29 cellular contexts compared by ENCODE assay signal in genomic region chr17:41891135-41892065, GRCh38. TPM values are rescaled to one million over a fixed set of nuclear protein-coding genes. Genes with fewer than 3 reads are reported as not detected.
DNase-seq lines count a peak whose midpoint lies in the region; ATAC-seq and TF ChIP-seq lines count a peak whose summit lies in the region.
"Had no signal": no experiment of that assay in that cellular context is flagged by ENCODE, and none has a peak within 500 bp of the region (broad histone marks: within the 10 kb centered on the region; RNA-seq: fewer than 3 reads in every experiment).

No MANE protein-coding gene starts in this region.

- peaks cover 83% of the 10 kb centered on the region for H3K36me3 Mint-ChIP-seq in endodermal cell (ENCODE audit: low read depth)
- H3K36me3 Mint-ChIP-seq in stimulated activated naive B cell treated with anti-CD40 and anti-IgM and Interleukin-4, amounts not matched to agents 10 μg/mL and 1 μg/mL and 100 μg/mL, for 72 hours, result peaks cover 34 to 47% of the 10 kb centered on the region in 2 donors

- H3K9me3 ChIP-seq in endodermal cell (ENCODE audit: control insufficient read depth, low read length) (no peaks in the 10 kb centered on the region), suprapubic skin (no peaks in the 10 kb centered on the region)
- H3K9me3 ChIP-seq: left ventricle myocardium inferior, testis had no signal

- no peaks in the 10 kb centered on the region for H3K9me3 Mint-ChIP-seq in endodermal cell
- H3K9me3 Mint-ChIP-seq in stimulated activated naive B cell treated with anti-CD40 and anti-IgM and Interleukin-4, amounts not matched to agents 10 μg/mL and 1 μg/mL and 100 μg/mL, for 72 hours, result no peaks in the 10 kb centered on the region
- H3K9me3 Mint-ChIP-seq: activated CD8-positive, alpha-beta T cell treated with anti-CD3 and anti-CD28 coated beads for 36 hours; activated naive CD4-positive, alpha-beta T cell treated with anti-CD3 and anti-CD28 coated beads for 36 hours had no signal

- H3K27me3 ChIP-seq in endodermal cell (ENCODE audit: control insufficient read depth, insufficient read depth, low read length, poor library complexity, severe bottlenecking) (no peaks in the 10 kb centered on the region), suprapubic skin (no peaks in the 10 kb centered on the region)
- H3K27me3 ChIP-seq: brain microvascular endothelial cell, testis had no signal

- peaks cover 88% of the 10 kb centered on the region for H3K36me3 ChIP-seq in endodermal cell (ENCODE audit: control insufficient read depth, insufficient read depth, low read length)
- peaks cover 93% of the 10 kb centered on the region for H3K36me3 ChIP-seq in suprapubic skin

- peak overlapping the region; percentile 35 for H3K27ac Mint-ChIP-seq in endodermal cell
- H3K27ac Mint-ChIP-seq in stimulated activated naive B cell treated with anti-CD40 and anti-IgM and Interleukin-4, amounts not matched to agents 10 μg/mL and 1 μg/mL and 100 μg/mL, for 72 hours, result peak overlapping the region; percentile 56
- H3K27ac Mint-ChIP-seq: activated CD8-positive, alpha-beta T cell treated with anti-CD3 and anti-CD28 coated beads for 36 hours; activated naive CD4-positive, alpha-beta T cell treated with anti-CD3 and anti-CD28 coated beads for 36 hours had no signal

- no peak overlapping the region for H3K4me3 Mint-ChIP-seq in endodermal cell
- H3K4me3 Mint-ChIP-seq in stimulated activated naive B cell treated with anti-CD40 and anti-IgM and Interleukin-4, amounts not matched to agents 10 μg/mL and 1 μg/mL and 100 μg/mL, for 72 hours, result no peak overlapping the region
- H3K4me3 Mint-ChIP-seq: activated CD8-positive, alpha-beta T cell treated with anti-CD3 and anti-CD28 coated beads for 36 hours; activated naive CD4-positive, alpha-beta T cell treated with anti-CD3 and anti-CD28 coated beads for 36 hours had no signal

- no peaks in the 10 kb centered on the region for H3K4me1 Mint-ChIP-seq in endodermal cell
- H3K4me1 Mint-ChIP-seq in stimulated activated naive B cell treated with anti-CD40 and anti-IgM and Interleukin-4, amounts not matched to agents 10 μg/mL and 1 μg/mL and 100 μg/mL, for 72 hours, result peaks cover 0 to 6% of the 10 kb centered on the region in 2 donors

- no peak for ATAC-seq in stimulated activated naive B cell treated with anti-CD40 and anti-IgM and Interleukin-4, amounts not matched to agents 10 μg/mL and 1 μg/mL and 100 μg/mL, for 72 hours (replicated peaks)
- ATAC-seq in GM19328 (IDR thresholded peaks at IDR 0.05; ENCODE audit: unreplicated experiment) (no peak), GM21360 (IDR thresholded peaks at IDR 0.05; ENCODE audit: unreplicated experiment) (no peak)
- ATAC-seq: activated CD8-positive, alpha-beta T cell treated with anti-CD3 and anti-CD28 coated beads for 36 hours; GM12878; HCT116 had no signal

- TF ChIP-seq CTCF in RWPE1 (conservative IDR thresholded peaks at IDR 0.05; ENCODE audit: low read depth) (no peak), endodermal cell (conservative IDR thresholded peaks at IDR 0.05) (no peak), suprapubic skin (IDR thresholded peaks at IDR 0.05) (no peak)

- H3K4me1 ChIP-seq in endodermal cell (ENCODE audit: control insufficient read depth, insufficient read depth, low read length) (no peaks in the 10 kb centered on the region), suprapubic skin (peaks cover 20% of the 10 kb centered on the region)
- H3K4me1 ChIP-seq: parathyroid adenoma had no signal

- DNase-seq in ELR (ENCODE audit: low read depth) (peak; percentile 49), RWPE1 (ENCODE audit: low spot score) (no peak), endodermal cell (no peak), NCI-H1092 treated with DMSO at 0.1 percent for 48 hours (lab: John Stamatoyannopoulos, UW) (no peak), suprapubic skin (ENCODE audit: low spot score in 2 of 2) (no peak)
- no peak for DNase-seq in stimulated activated naive B cell treated with anti-CD40 and anti-IgM and Interleukin-4, amounts not matched to agents 10 μg/mL and 1 μg/mL and 100 μg/mL, for 72 hours
- DNase-seq: activated CD4-positive, CD25-positive, alpha-beta regulatory T cell treated with anti-CD3 and anti-CD28 coated beads, Interleukin-2, amount 50 U/mL, for 72 hours; activated CD8-positive, alpha-beta memory T cell treated with anti-CD3 and anti-CD28 coated beads, Interleukin-2, amount 50 U/mL, for 48 hours; activated CD8-positive, alpha-beta T cell treated with anti-CD3 and anti-CD28 coated beads for 36 hours; activated naive CD4-positive, alpha-beta T cell treated with anti-CD3 and anti-CD28 coated beads for 36 hours; amniotic stem cell; brain microvascular endothelial cell; effector CD4-positive, alpha-beta T cell; left ventricle myocardium inferior; MV-4-11; NCI-H146; NCI-H446; stimulated activated naive CD4-positive, alpha-beta T cell; testis had no signal

- no peak overlapping the region for H3K9ac ChIP-seq in endodermal cell (ENCODE audit: extremely low read depth, low read length, poor library complexity, severe bottlenecking)
- H3K9ac ChIP-seq: parathyroid adenoma had no signal

- peak overlapping the region; percentile 37 for H3K27ac ChIP-seq in RWPE1
- H3K27ac ChIP-seq in endodermal cell (ENCODE audit: low read depth, low read length), result no peak overlapping the region
- no peak overlapping the region for H3K27ac ChIP-seq in suprapubic skin
- H3K27ac ChIP-seq: brain microvascular endothelial cell, epithelial cell of prostate, left ventricle myocardium inferior, parathyroid adenoma, skin epidermis, testis had no signal

- CTCF ChIA-PET in RWPE1 (lab: Yijun Ruan, JAX), result interaction anchor here (0.6 kb wide), 1 partner anchor 148 kb away, joined by 4 read pairs; no protein-coding TSS in a partner anchor

- H3K4me3 ChIP-seq in endodermal cell (ENCODE audit: low read length), result no peak overlapping the region
- no peak overlapping the region for H3K4me3 ChIP-seq in suprapubic skin
- H3K4me3 ChIP-seq: GM12878, left ventricle myocardium inferior, skin epidermis, testis had no signal

- 96 to 98% methylated on average over 4 to 7 of the region's 7 CpGs for WGBS in endodermal cell (ENCODE audit: insufficient coverage in 1 of 2, insufficient read length in 1 of 2), 2 experiments
- 94% methylated on average over 7 of the region's 7 CpGs for WGBS in suprapubic skin

- H3K27me3 Mint-ChIP-seq in endodermal cell (ENCODE audit: insufficient read depth), result no peaks in the 10 kb centered on the region
- no peaks in the 10 kb centered on the region for H3K27me3 Mint-ChIP-seq in stimulated activated naive B cell treated with anti-CD40 and anti-IgM and Interleukin-4, amounts not matched to agents 10 μg/mL and 1 μg/mL and 100 μg/mL, for 72 hours
- H3K27me3 Mint-ChIP-seq: activated CD8-positive, alpha-beta T cell treated with anti-CD3 and anti-CD28 coated beads for 36 hours had no signal

- TF ChIP-seq POLR2A in suprapubic skin (IDR thresholded peaks at IDR 0.05), result no peak

- POLR2A ChIA-PET in RWPE1 (lab: Yijun Ruan, JAX; ENCODE audit: low non-redundant PET), result no interaction called here

- TF ChIP-seq EP300 in suprapubic skin (IDR thresholded peaks at IDR 0.05), result no peak

RNA-seq across cellular contexts. Expression of gene KLHL11, which starts 26.2 kb away (rescaled TPM):
- 10 to 100 TPM; 13.3 to 15.9 TPM for total RNA-seq in endodermal cell
- polyA plus RNA-seq in endodermal cell (2013, experiment 1 of 2), result 6.6 TPM
- polyA plus RNA-seq in endodermal cell (2013, experiment 2 of 2), result 6.3 TPM
- 10 to 100 TPM; 19.6 to 27.9 (median 21.4) TPM for total RNA-seq in suprapubic skin

RNA-seq across cellular contexts. Expression of gene ACLY, which starts 27.4 kb away (rescaled TPM):
- total RNA-seq in endodermal cell, result 100 to 1,000 TPM; 261 to 304 TPM
- polyA plus RNA-seq in endodermal cell (2013, experiment 1 of 2), result 223 TPM
- polyA plus RNA-seq in endodermal cell (2013, experiment 2 of 2), result 225 TPM
- 10 to 100 TPM; 40.5 to 81.9 (median 72.9) TPM for total RNA-seq in suprapubic skin

RNA-seq across cellular contexts. Expression of gene ODAD4, which starts 39.0 kb away (rescaled TPM):
- total RNA-seq in endodermal cell (1 to 10 TPM; 3.9 to 4.7 TPM), suprapubic skin (1 to 10 TPM in 2 of 4 donors, under 1 TPM in 1, not detected in 1; 0.42 to 1.9 (median 1.3) TPM)
- 4.5 TPM for polyA plus RNA-seq in endodermal cell (2013, experiment 1 of 2)
- 4.1 TPM for polyA plus RNA-seq in endodermal cell (2013, experiment 2 of 2)

RNA-seq across cellular contexts. Expression of gene KLHL10, which starts 53.8 kb away (rescaled TPM):
- total RNA-seq in endodermal cell (under 1 TPM in 1 of 2 donors, not detected in 1; 0.15 TPM), suprapubic skin (under 1 TPM in 1 of 4 donors, not detected in 3; 0.30 TPM)
- polyA plus RNA-seq in endodermal cell (2013, experiment 1 of 2), result not detected
- polyA plus RNA-seq in endodermal cell (2013, experiment 2 of 2), result not detected
- total RNA-seq: activated naive CD4-positive, alpha-beta T cell treated with anti-CD3 and anti-CD28 coated beads for 36 hours; glomerular endothelial cell; left ventricle myocardium inferior; LHCN-M2; T-helper 1 cell treated with Interleukin-12 subunit alpha and Interleukin-12 subunit beta and Interleukin-4 antibody, amounts not matched to agents 30 ng/mL and 1 ng/mL, for 36 hours had no signal

RNA-seq across cellular contexts. Expression of gene NT5C3B, which starts 55.4 kb away (rescaled TPM):
- total RNA-seq in endodermal cell (10 to 100 TPM; 65.2 to 79.5 TPM), suprapubic skin (10 to 100 TPM; 21.6 to 41.2 (median 30.7) TPM)
- polyA plus RNA-seq in endodermal cell (2013, experiment 1 of 2), result 77.9 TPM
- polyA plus RNA-seq in endodermal cell (2013, experiment 2 of 2), result 72.6 TPM
